8 cellular contexts compared by ENCODE assay signal in the genomic region with DNA sequence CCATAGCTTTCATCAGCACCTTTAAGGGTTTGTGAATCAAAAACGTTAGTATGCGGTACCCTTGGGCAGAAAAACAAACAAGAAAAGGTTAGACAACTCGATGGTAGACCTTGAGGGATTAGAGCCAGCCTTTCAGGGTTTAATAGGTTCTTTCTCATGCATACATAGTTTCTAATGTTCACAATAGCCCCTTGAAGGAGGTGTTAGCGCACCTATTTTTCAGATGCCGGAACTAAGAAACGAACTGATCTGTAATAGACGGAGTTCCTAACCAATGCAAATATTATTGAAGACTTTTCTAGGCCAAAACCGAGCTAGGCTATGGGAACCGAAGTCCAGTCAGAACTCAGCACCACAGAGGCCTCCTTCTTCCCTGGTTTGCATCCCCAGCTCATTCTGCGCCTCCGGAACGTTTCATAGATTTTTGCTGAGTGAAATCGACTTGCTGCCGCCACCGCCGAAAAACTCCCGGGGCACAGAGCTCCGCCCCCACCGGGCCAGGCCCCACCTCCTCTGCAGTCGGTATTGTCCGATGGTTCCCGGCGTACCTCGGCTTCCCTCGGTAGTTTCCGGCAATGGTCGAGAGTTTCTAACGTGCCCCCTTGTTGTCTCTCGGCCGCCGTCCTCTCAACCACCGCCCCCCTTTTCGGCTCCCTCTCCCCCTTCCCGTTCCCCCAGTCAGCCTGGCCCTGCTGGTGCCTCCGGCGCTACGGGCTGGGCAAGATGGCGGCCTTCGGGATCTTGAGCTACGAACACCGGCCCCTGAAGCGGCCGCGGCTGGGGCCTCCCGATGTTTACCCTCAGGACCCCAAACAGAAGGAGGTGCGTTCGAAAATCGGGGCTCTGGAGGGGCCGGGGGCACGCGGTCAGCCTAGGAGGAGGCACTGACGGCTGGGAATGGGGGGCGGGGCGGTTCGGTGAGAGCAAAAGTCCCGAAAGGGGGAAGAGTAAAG.
DNase-seq lines count a peak whose midpoint lies in the region; ATAC-seq lines count a peak whose summit lies in the region.

A gene (plus strand): TSS at position 565 of the 953 bp plus-strand sequence. CDS start 159 bp downstream, at position 724.

- peak; percentile 89 for DNase-seq in AG20443 (ENCODE audit: low spot score)
- peak; percentile 84 to 90 for DNase-seq in NCI-H524 (lab: John Stamatoyannopoulos, UW)
- DNase-seq in activated CD4-positive, alpha-beta T cell treated with anti-CD3 and anti-CD28 coated beads for 48 hours, result peak; percentile 87
- DNase-seq in stimulated activated CD4-positive, alpha-beta T cell treated with anti-CD3 and anti-CD28 coated beads, Interleukin-1b, Interleukin-23, amount 100 ng/mL, for 24 hours (ENCODE audit: low read depth in 4 of 4, low spot score in 1 of 4), result peak; percentile 49 to 77 (median 66)

- peak; percentile 85 for ATAC-seq in GM19023 (IDR thresholded peaks at IDR 0.05; ENCODE audit: unreplicated experiment)
- ATAC-seq in HG03342 (IDR thresholded peaks at IDR 0.05; ENCODE audit: unreplicated experiment), result peak; percentile 93

- H3K27me3 ChIP-seq in layer of hippocampus (ENCODE audit: control insufficient read depth, insufficient read depth, low read length), result no peaks in the 10 kb centered on the region

- H3K27ac ChIP-seq in cingulate gyrus (ENCODE audit: low read depth, low read length) (peak within 1 kb of the TSS; percentile 69), layer of hippocampus (ENCODE audit: low read depth, low read length) (peak within 1 kb of the TSS; percentile 78)

Comparison
In these comparisons a context has a peak if more than half of its experiments do, and no peak if none do; other contexts are left out.
1. Peak in every context shown above with its lines: DNase-seq, ATAC-seq and H3K27ac ChIP-seq.